Comparison of ENCODE assay signal across 14 cellular contexts in the genomic region with DNA sequence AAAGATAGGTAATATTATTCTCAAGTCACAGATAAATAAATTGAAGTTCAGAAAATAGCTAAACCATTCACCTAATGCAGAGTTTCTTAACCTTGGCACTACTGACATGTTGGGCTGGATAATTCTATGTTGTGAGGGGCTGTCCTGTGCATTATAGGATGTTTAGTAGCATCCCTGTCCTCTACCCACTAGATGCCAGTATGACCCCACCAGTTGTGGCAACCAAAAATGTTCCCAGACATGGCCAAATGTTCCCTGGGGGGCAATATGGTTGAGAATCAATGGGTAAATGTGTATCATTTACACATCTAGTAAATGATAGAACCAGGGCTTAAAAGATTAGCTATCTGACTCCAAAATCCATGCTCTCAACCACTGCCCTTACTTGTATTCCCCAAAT.
"Had no signal": no experiment of that assay in that cellular context is flagged by ENCODE, and none has a peak within 500 bp of the region (broad histone marks: within the 10 kb centered on the region; RNA-seq: fewer than 3 reads in every experiment).

No MANE protein-coding gene starts in this region.

- FAIRE-seq: islet of Langerhans had no signal

- H3K9me3 Mint-ChIP-seq: activated T-helper 2 cell treated with anti-CD3 and anti-CD28 coated beads, Interferon-gamma antibody, Interleukin-2, Interleukin-4, amounts not matched to agents 10 μg/mL and 5 μg/mL and 100 μg/mL, durations not matched to agents 14 hours and 24 hours and 36 hours; natural killer cell; T-helper 1 cell treated with Interleukin-12 subunit alpha and Interleukin-12 subunit beta and Interleukin-4 antibody, amounts not matched to agents 30 μg/mL and 1 μg/mL, for 36 hours had no signal

- H3K4me1 Mint-ChIP-seq: natural killer cell had no signal

- H3K4me1 ChIP-seq: adrenal gland, heart right ventricle had no signal

- H3K36me3 Mint-ChIP-seq: natural killer cell had no signal

- DNase-seq: activated CD4-positive, alpha-beta T cell treated with anti-CD3 and anti-CD28 coated beads for 4 hours; activated naive CD4-positive, alpha-beta T cell treated with anti-CD3 and anti-CD28 coated beads, Interleukin-2, amount 50 U/mL, for 16 hours; adrenal gland; cerebellar nuclear complex; foreskin melanocyte; heart right ventricle; natural killer cell; occipital lobe; stimulated activated CD4-positive, alpha-beta T cell treated with anti-CD3 and anti-CD28 coated beads, Interleukin-12 subunit alpha, Interleukin-12 subunit beta, amount 100 ng/mL, for 4 hours; stimulated activated naive CD4-positive, alpha-beta T cell; trophoblast cell had no signal

- H3K36me3 ChIP-seq: adrenal gland, heart right ventricle had no signal

- H3K27ac ChIP-seq: adrenal gland, heart right ventricle had no signal

- ATAC-seq: heart right ventricle, natural killer cell had no signal

- H3K4me3 Mint-ChIP-seq: natural killer cell; T-helper 1 cell treated with Interleukin-12 subunit alpha and Interleukin-12 subunit beta and Interleukin-4 antibody, amounts not matched to agents 30 μg/mL and 1 μg/mL, for 36 hours had no signal

- H3K4me3 ChIP-seq: adrenal gland, heart right ventricle had no signal

- H3K27ac Mint-ChIP-seq: activated T-helper 2 cell treated with anti-CD3 and anti-CD28 coated beads, Interferon-gamma antibody, Interleukin-2, Interleukin-4, amounts not matched to agents 10 μg/mL and 5 μg/mL and 100 μg/mL, durations not matched to agents 14 hours and 24 hours and 36 hours; natural killer cell; T-helper 1 cell treated with Interleukin-12 subunit alpha and Interleukin-12 subunit beta and Interleukin-4 antibody, amounts not matched to agents 30 μg/mL and 1 μg/mL, for 36 hours had no signal

- H3K9me3 ChIP-seq: adrenal gland had no signal
